In genomic region chr20:52056203-52057062, GRCh38 we compare ENCODE assay signal across 2 cellular contexts.
TF ChIP-seq lines count a peak whose summit lies in the region.

No MANE protein-coding gene starts in this region.

TF ChIP-seq in IMR-90, 13 proteins besides CTCF, POLR2A, EP300 and RAD21:
- TF ChIP-seq NFE2L2 (IDR thresholded peaks at IDR 0.05; ENCODE audit: low read depth, low read length) (peak; percentile 34; the same call in 1 of the 2 replicates), SMC3 (IDR thresholded peaks at IDR 0.05; ENCODE audit: low read depth, low read length) (no peak), MXI1 (IDR thresholded peaks at IDR 0.05; ENCODE audit: borderline replicate concordance, low read depth, low read length) (no peak), FOS (IDR thresholded peaks at IDR 0.05; ENCODE audit: low read depth, low read length) (peak; percentile 72), CEBPB (IDR thresholded peaks at IDR 0.05; ENCODE audit: low read depth, low read length) (peak; percentile 10; the same call in 1 of the 2 replicates)

TF ChIP-seq in K562, 482 proteins besides CTCF, POLR2A, EP300 and RAD21:
- 0 out of 3 replicates have a peak, but pooled peaks of 1 of the 2 experiments have one; percentile 37 for TF ChIP-seq CBX3 (IDR thresholded peaks at IDR 0.05; ENCODE audit: borderline replicate concordance in 1 of 2, low read length in 2 of 2)
- TF ChIP-seq ZNF324 (CRISPR knock-in tag; IDR thresholded peaks at IDR 0.05), result peak; percentile 90
- no peak for TF ChIP-seq PBX2 (CRISPR knock-in tag; IDR thresholded peaks at IDR 0.05; ENCODE audit: low read depth)
- TF ChIP-seq PBX2 (tag; conservative IDR thresholded peaks at IDR 0.05; ENCODE audit: low read depth), result no peak
